16 cellular contexts compared by ENCODE assay signal in genomic region chr6:166375013-166375412, GRCh38.
"Had no signal": no experiment of that assay in that cellular context is flagged by ENCODE, and none has a peak within 500 bp of the region (broad histone marks: within the 10 kb centered on the region; RNA-seq: fewer than 3 reads in every experiment).

No MANE protein-coding gene starts in this region.

- H3K27me3 ChIP-seq: right atrium auricular region, transverse colon, vagina had no signal

- H3K9me3 Mint-ChIP-seq: activated T-cell treated with anti-CD3 and anti-CD28 coated beads, Interleukin-2, amount 50 U/mL, for 4 hours; brain; nephron progenitor cell had no signal

- H3K27ac Mint-ChIP-seq: activated naive CD8-positive, alpha-beta T cell; nephron progenitor cell; progenitor cell of endocrine pancreas had no signal

- FAIRE-seq: small intestine had no signal

- H3K27me3 Mint-ChIP-seq: activated naive CD8-positive, alpha-beta T cell; brain; progenitor cell of endocrine pancreas had no signal

- ATAC-seq: activated T-cell treated with anti-CD3 and anti-CD28 coated beads, Interleukin-2, amount 50 U/mL, for 4 hours had no signal

- H3K4me3 Mint-ChIP-seq: activated naive CD8-positive, alpha-beta T cell; activated T-cell treated with anti-CD3 and anti-CD28 coated beads, Interleukin-2, amount 50 U/mL, for 4 hours; brain; nephron progenitor cell had no signal

- DNase-seq: activated CD4-positive, alpha-beta T cell treated with anti-CD3 and anti-CD28 coated beads, Interleukin-2, amount 50 U/mL, for 48 hours; activated CD4-positive, CD25-positive, alpha-beta regulatory T cell treated with anti-CD3 and anti-CD28 coated beads, Interleukin-2, amount 50 U/mL, for 72 hours; activated gamma-delta T cell; activated T-cell treated with anti-CD3 and anti-CD28 coated beads, Interleukin-2, amount 50 U/mL, for 4 hours; cerebellar nuclear complex; kidney glomerular epithelial cell; nephron progenitor cell; small intestine; stimulated activated CD4-positive, alpha-beta T cell treated with anti-CD3 and anti-CD28 coated beads, Interleukin-4, amount 100 ng/mL, for 24 hours; stimulated activated naive CD4-positive, alpha-beta T cell; transverse colon had no signal

- H3K36me3 ChIP-seq: right atrium auricular region, transverse colon, vagina had no signal

- H3K4me1 ChIP-seq: vagina had no signal

- H3K4me3 ChIP-seq: right atrium auricular region, transverse colon, vagina had no signal

- H3K27ac ChIP-seq: right atrium auricular region, transverse colon, vagina had no signal
